Comparison of ENCODE assay signal across 3 cellular contexts in genomic region chrX:155907661-155908060, GRCh38. TPM values are rescaled to one million over a fixed set of nuclear protein-coding genes. Genes with fewer than 3 reads are reported as not detected.
DNase-seq lines count a peak whose midpoint lies in the region; ATAC-seq and TF ChIP-seq lines count a peak whose summit lies in the region.
"Not testable (repeated sequence)": the region's sequence is repeated elsewhere in the genome, so short reads cannot be mapped to it uniquely, and the experiment has no call there.

No MANE protein-coding gene starts in this region.

- intact Hi-C loops in posterior vena cava (cut with DNase I); spleen (cut with DNase I; ENCODE audit: low total_unique reads); upper lobe of right lung (cut with DNase I): not testable (repeated sequence)

- ATAC-seq in upper lobe of right lung, result not testable (repeated sequence)

- H3K9me3 ChIP-seq in spleen, result peaks cover 0 to 47% (median 23%) of the 10 kb centered on the region in 8 donors
- H3K9me3 ChIP-seq in upper lobe of right lung, result not testable (repeated sequence)

- H3K4me1 ChIP-seq in spleen, upper lobe of right lung: not testable (repeated sequence)

- peaks cover 0 to 62% (median 8%) of the 10 kb centered on the region in 6 donors for H3K36me3 ChIP-seq in spleen
- H3K36me3 ChIP-seq in upper lobe of right lung, result not testable (repeated sequence)

- not testable (repeated sequence) for H3K4me3 ChIP-seq in spleen, upper lobe of right lung

- peak; percentile 49 for DNase-seq in posterior vena cava (ENCODE audit: low spot score)
- DNase-seq in spleen, result peak; percentile 41
- DNase-seq in upper lobe of right lung, result peak; percentile 40

- TF ChIP-seq POLR2A in spleen (IDR thresholded peaks at IDR 0.05), result not testable (repeated sequence)

- H3K27me3 ChIP-seq in spleen (replicated peaks in 1 of 7); upper lobe of right lung: not testable (repeated sequence)

- TF ChIP-seq CTCF in spleen (IDR thresholded peaks at IDR 0.05 in 8 of 11, conservative IDR thresholded peaks at IDR 0.05 in 3 of 11); upper lobe of right lung (IDR thresholded peaks at IDR 0.05): not testable (repeated sequence)

- WGBS in spleen, 5 donors, result 90 to 96% (median 94%) methylated on average over 14 to 26 of the region's 26 CpGs

- not testable (repeated sequence) for H3K27ac ChIP-seq in spleen, upper lobe of right lung

RNA-seq across cellular contexts. Expression of gene VAMP7, which starts 26.5 kb away (rescaled TPM):
- total RNA-seq in posterior vena cava (10 to 100 TPM; 36.7 to 37.9 TPM), spleen (10 to 100 TPM; 31.3 to 53.2 (median 36.7) TPM), upper lobe of right lung (27.1 TPM)
- polyA plus RNA-seq in spleen, result 10 to 100 TPM; 15.2 to 24.7 (median 24.6) TPM
